1 cellular context compared by ENCODE assay signal in genomic region chr4:80219301-80220025, GRCh38.
TF ChIP-seq lines count a peak whose summit lies in the region.

No MANE protein-coding gene starts in this region.

TF ChIP-seq in SK-N-SH treated with all-trans-retinoic acid at 6 μM for 48 hours, 23 proteins besides CTCF, POLR2A, EP300 and RAD21 (continued from another document):
- no peak for TF ChIP-seq CSRNP3 (CRISPR knock-in tag; IDR thresholded peaks at IDR 0.05)
- no peak for TF ChIP-seq RARB (CRISPR knock-in tag; IDR thresholded peaks at IDR 0.05)
- TF ChIP-seq ZFP3 (CRISPR knock-in tag; IDR thresholded peaks at IDR 0.05) = no peak
- TF ChIP-seq POU6F1 (CRISPR knock-in tag; IDR thresholded peaks at IDR 0.05; ENCODE audit: borderline replicate concordance, low read depth) = no peak
- no peak for TF ChIP-seq ZNF70 (CRISPR knock-in tag; IDR thresholded peaks at IDR 0.05)
- TF ChIP-seq CSDC2 (CRISPR knock-in tag; IDR thresholded peaks at IDR 0.05) = no peak
- TF ChIP-seq ZNF8 (CRISPR knock-in tag; IDR thresholded peaks at IDR 0.05) = no peak
